ENCODE assay signal across 8 cellular contexts in the genomic region with DNA sequence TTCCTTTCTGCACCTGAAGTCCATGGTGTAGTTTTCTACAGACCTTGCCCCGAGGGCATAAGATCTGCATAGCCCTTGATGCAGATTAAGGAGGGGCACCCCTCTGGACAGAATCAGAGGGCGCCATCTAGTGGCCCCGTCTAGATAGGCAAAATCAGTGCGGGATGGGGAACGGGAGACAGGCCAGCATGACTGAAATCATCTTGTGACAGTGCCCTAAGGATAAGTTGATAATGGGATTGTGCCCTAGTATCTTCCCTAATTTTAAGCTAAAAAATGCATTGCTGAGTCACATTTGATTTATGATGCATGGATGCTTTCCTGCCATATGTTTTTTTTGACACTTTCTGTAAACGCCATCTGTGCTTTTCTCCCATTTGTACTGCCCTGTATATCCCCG. TPM values are rescaled to one million over a fixed set of nuclear protein-coding genes. Genes with fewer than 3 reads are reported as not detected.
A peak's percentile ranks its signal among the peaks of the same experiment; 100 is the strongest.
DNase-seq lines count a peak whose midpoint lies in the region; ATAC-seq and TF ChIP-seq lines count a peak whose summit lies in the region.

No MANE protein-coding gene starts in this region.

- peaks cover 10% of the 10 kb centered on the region for H3K4me1 ChIP-seq in Karpas-422 (ENCODE audit: low read length)
- no peaks in the 10 kb centered on the region for H3K4me1 ChIP-seq in gastroesophageal sphincter

- H3K27ac ChIP-seq in Karpas-422 (ENCODE audit: low read length) = no peak overlapping the region
- no peak overlapping the region for H3K27ac ChIP-seq in gastroesophageal sphincter

- 0 out of 2 replicates have a peak overlapping the region, but pooled peaks have one; percentile 24 for H3K9ac ChIP-seq in Karpas-422 (ENCODE audit: low read length)

- DNase-seq in DMS53 treated with DMSO at 0.1 percent for 48 hours (lab: John Stamatoyannopoulos, UW; ENCODE audit: unreplicated experiment) = peak; percentile 80
- DNase-seq in Karpas-422 = peak; percentile 93
- peak; percentile 70 for DNase-seq in RPMI8226
- DNase-seq in activated naive CD4-positive, alpha-beta T cell (lab: John Stamatoyannopoulos, UW) = peak in 3 of 4 experiments; percentile 17 to 61 (median 31)
- DNase-seq in posterior vena cava (ENCODE audit: low spot score) = peak; percentile 87

- H3K9me3 ChIP-seq in Karpas-422 (ENCODE audit: low read length) (no peaks in the 10 kb centered on the region), gastroesophageal sphincter (no peaks in the 10 kb centered on the region)

- no peak overlapping the region for H3K4me2 ChIP-seq in Karpas-422 (ENCODE audit: low read depth, low read length, poor library complexity, severe bottlenecking)

- H3K9me2 ChIP-seq in Karpas-422 (replicated peaks; ENCODE audit: insufficient read depth, low read length) = no peaks in the 10 kb centered on the region

- ATAC-seq in gastroesophageal sphincter (peak; percentile 43), HG03097 (IDR thresholded peaks at IDR 0.05; ENCODE audit: low FRiP score, unreplicated experiment) (no peak), HG02981 (IDR thresholded peaks at IDR 0.05; ENCODE audit: unreplicated experiment) (no peak)

- no peaks in the 10 kb centered on the region for H3K27me3 ChIP-seq in Karpas-422 (ENCODE audit: low read length)
- H3K27me3 ChIP-seq in gastroesophageal sphincter = no peaks in the 10 kb centered on the region

- H3K4me3 ChIP-seq in Karpas-422 (ENCODE audit: low read length) (no peak overlapping the region), gastroesophageal sphincter (no peak overlapping the region)

- WGBS in gastroesophageal sphincter (ENCODE audit: low coverage in 1 of 2), 2 donors = 40 to 42% methylated on average over 4 to 7 of the region's 7 CpGs

- H3K36me3 ChIP-seq in Karpas-422 (ENCODE audit: insufficient read depth, low read length) (peaks cover 5% of the 10 kb centered on the region; the same call in 1 of the 2 replicates), gastroesophageal sphincter (peaks cover 0 to 88% of the 10 kb centered on the region in 2 donors)

- intact Hi-C loops in posterior vena cava (cut with DNase I) = no loop called here

- no peak for TF ChIP-seq POLR2A in gastroesophageal sphincter (IDR thresholded peaks at IDR 0.05)

- no peak for TF ChIP-seq EP300 in gastroesophageal sphincter (IDR thresholded peaks at IDR 0.05)

- H2AFZ ChIP-seq in Karpas-422 (ENCODE audit: low read length) = no peak overlapping the region

- peak in 3 of 4 experiments; percentile 37 to 68 (median 48) for TF ChIP-seq CTCF in gastroesophageal sphincter (IDR thresholded peaks at IDR 0.05)

- no peaks in the 10 kb centered on the region for H4K20me1 ChIP-seq in Karpas-422 (ENCODE audit: insufficient read depth, low read depth, low read length)

- peaks cover 6% of the 10 kb centered on the region; the same call in 1 of the 2 replicates for H3K79me2 ChIP-seq in Karpas-422 (ENCODE audit: low read length)

RNA-seq across cellular contexts. Expression of a gene that starts 19.1 kb away (rescaled TPM):
- 219 and 234 TPM in 2 replicates for total RNA-seq in Karpas-422 (2014; rRNA removed; shearing (Covaris generic); ENCODE audit: low replicate concordance)
- 100 to 1,000 TPM in 3 of 4 donors, 10 to 100 TPM in 1; 86.6 to 324 (median 222) TPM for total RNA-seq in gastroesophageal sphincter
- 100 to 1,000 TPM; 176 to 206 TPM for total RNA-seq in posterior vena cava

RNA-seq across cellular contexts. Expression of a gene that starts 58.3 kb away (rescaled TPM):
- 38.1 and 38.7 TPM in 2 replicates for total RNA-seq in Karpas-422 (2014; rRNA removed; shearing (Covaris generic); ENCODE audit: low replicate concordance)
- 10 to 100 TPM in 3 of 4 donors, 1 to 10 TPM in 1; 8.2 to 19.8 (median 14.6) TPM for total RNA-seq in gastroesophageal sphincter
- 1 to 10 TPM; 4.6 to 6.5 TPM for total RNA-seq in posterior vena cava

Comparison
In these comparisons a context has a peak if more than half of its experiments do, and no peak if none do; other contexts are left out.
1. DNase-seq: peak in every context shown above with its lines; median percentile 93 in Karpas-422; 87 in posterior vena cava; 80 in DMS53 treated with DMSO at 0.1 percent for 48 hours; 70 in RPMI8226; 31 in activated naive CD4-positive, alpha-beta T cell.